Comparison of ENCODE assay signal across 8 cellular contexts in genomic region chr14:76946753-76947077, GRCh38.
A peak's percentile ranks its signal among the peaks of the same experiment; 100 is the strongest.
DNase-seq lines count a peak whose midpoint lies in the region; ATAC-seq and TF ChIP-seq lines count a peak whose summit lies in the region.

No MANE protein-coding gene starts in this region.

- H3K36me3 ChIP-seq in HUES6 (ENCODE audit: control insufficient read depth, insufficient read depth, low read length) (no peaks in the 10 kb centered on the region), parathyroid adenoma (ENCODE audit: control insufficient read depth, insufficient read depth, low read length) (no peaks in the 10 kb centered on the region)

- H3K79me2 ChIP-seq in parathyroid adenoma, result no peaks in the 10 kb centered on the region

- H3K27me3 Mint-ChIP-seq in effector memory CD8-positive, alpha-beta T cell, result no peaks in the 10 kb centered on the region

- no peak for TF ChIP-seq CTCF in parathyroid adenoma (IDR thresholded peaks at IDR 0.05)

- H3K9ac ChIP-seq in HUES6 (ENCODE audit: low read length), result no peak overlapping the region
- H3K9ac ChIP-seq in parathyroid adenoma, result no peak overlapping the region

- peak overlapping the region; percentile 64 for H3K4me2 ChIP-seq in parathyroid adenoma (ENCODE audit: low read length)

- H2AFZ ChIP-seq in parathyroid adenoma, result peak overlapping the region; percentile 73

- peaks cover 3% of the 10 kb centered on the region for H3K36me3 Mint-ChIP-seq in effector memory CD8-positive, alpha-beta T cell (ENCODE audit: insufficient read depth)

- H3K4me1 Mint-ChIP-seq in effector memory CD8-positive, alpha-beta T cell (ENCODE audit: low read depth in 2 of 2), result peaks cover 13 to 21% of the 10 kb centered on the region in 2 donors

- H3K9me3 ChIP-seq in HUES6 (ENCODE audit: control insufficient read depth, insufficient read depth, low read depth, low read length) (no peaks in the 10 kb centered on the region), parathyroid adenoma (ENCODE audit: control insufficient read depth, low read length) (no peaks in the 10 kb centered on the region)

- peak overlapping the region; percentile 49 to 89 for H3K27ac Mint-ChIP-seq in effector memory CD8-positive, alpha-beta T cell

- peak; percentile 7 for ATAC-seq in GM18858 (IDR thresholded peaks at IDR 0.05; ENCODE audit: unreplicated experiment)
- ATAC-seq in effector memory CD8-positive, alpha-beta T cell (replicated peaks), result no peak

- 0 out of 2 replicates have a peak overlapping the region, but pooled peaks have one; percentile 2 for H3K4me3 ChIP-seq in HUES6 (ENCODE audit: low read depth, low read length)
- H3K4me3 ChIP-seq in parathyroid adenoma (ENCODE audit: low read depth, low read length), result peak overlapping the region; percentile 18

- H3K4me3 Mint-ChIP-seq in effector memory CD8-positive, alpha-beta T cell, result peak overlapping the region; percentile 18 to 64

- H3K4me1 ChIP-seq in HUES6 (ENCODE audit: control insufficient read depth, insufficient read depth, low read length) (peaks cover 28% of the 10 kb centered on the region), parathyroid adenoma (peaks cover 30% of the 10 kb centered on the region)

- H3K27me3 ChIP-seq in HUES6 (ENCODE audit: control insufficient read depth, insufficient read depth, low read length) (no peaks in the 10 kb centered on the region), parathyroid adenoma (ENCODE audit: control insufficient read depth, insufficient read depth, low read length) (no peaks in the 10 kb centered on the region)

- H3K27ac ChIP-seq in HUES6 (ENCODE audit: low read depth, low read length) (peak overlapping the region; percentile 5; the same call in 1 of the 2 replicates), parathyroid adenoma (peak overlapping the region; percentile 94)

- DNase-seq in effector memory CD8-positive, alpha-beta T cell, result no peak
- DNase-seq in NCI-H774 (lab: John Stamatoyannopoulos, UW) (no peak), D341Med (ENCODE audit: low spot score) (no peak), HPDE6-E6E7 (ENCODE audit: extremely low spot score) (no peak), NCI-H2196 (lab: John Stamatoyannopoulos, UW; ENCODE audit: unreplicated experiment) (no peak)

- H3K9me3 Mint-ChIP-seq in effector memory CD8-positive, alpha-beta T cell, result no peaks in the 10 kb centered on the region
